In the genomic region with DNA sequence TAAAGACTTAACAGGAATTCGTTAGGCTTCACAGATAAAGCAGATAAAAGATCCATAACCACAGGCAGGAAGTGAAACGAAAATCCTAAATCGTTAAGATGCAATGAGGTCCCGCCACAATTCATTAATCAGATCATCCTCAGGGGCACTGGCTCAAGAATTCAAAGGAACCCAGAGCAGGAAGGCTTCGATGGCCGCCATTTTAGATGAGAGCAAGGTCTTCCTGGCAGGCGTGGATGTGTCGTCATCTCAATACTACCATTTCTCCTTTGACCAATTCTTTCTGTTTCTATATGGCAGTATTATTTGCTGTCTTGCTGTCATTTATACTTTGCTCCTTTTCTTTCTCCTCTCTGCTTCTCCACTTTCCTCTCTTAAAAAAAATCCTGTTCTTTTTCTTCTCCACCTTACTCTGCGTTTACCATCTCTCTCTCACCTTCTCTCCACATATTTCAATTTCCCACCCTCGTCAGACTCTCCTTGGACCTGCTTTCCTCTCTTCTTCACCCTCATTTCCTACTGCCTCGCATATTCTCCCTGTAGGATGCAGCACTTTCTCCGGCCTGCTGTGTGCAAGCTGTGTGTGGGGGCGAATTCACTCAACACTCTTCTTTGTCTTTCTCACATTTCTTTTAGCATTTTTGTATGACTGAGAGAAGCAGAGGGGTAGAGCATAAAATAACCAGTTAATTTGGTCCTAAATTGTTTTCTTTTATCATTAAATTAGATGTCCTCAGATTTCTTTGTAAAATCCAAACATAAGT, we compare ENCODE assay signal across 1 cellular context.
TF ChIP-seq lines count a peak whose summit lies in the region.

No MANE protein-coding gene starts in this region.

TF ChIP-seq in GM23338, 12 proteins besides CTCF, POLR2A, EP300 and RAD21 (continued from another document):
- no peak for TF ChIP-seq REST (IDR thresholded peaks at IDR 0.05; ENCODE audit: unreplicated experiment)
- TF ChIP-seq NANOG (IDR thresholded peaks at IDR 0.05; ENCODE audit: borderline replicate concordance): no peak
- no peak for TF ChIP-seq ZNF331 (CRISPR knock-in tag; IDR thresholded peaks at IDR 0.05; ENCODE audit: low read depth)
- no peak for TF ChIP-seq ZNF114 (CRISPR knock-in tag; IDR thresholded peaks at IDR 0.05)
- TF ChIP-seq JUNB (IDR thresholded peaks at IDR 0.05; ENCODE audit: unreplicated experiment): no peak
- TF ChIP-seq, protein P1, sequence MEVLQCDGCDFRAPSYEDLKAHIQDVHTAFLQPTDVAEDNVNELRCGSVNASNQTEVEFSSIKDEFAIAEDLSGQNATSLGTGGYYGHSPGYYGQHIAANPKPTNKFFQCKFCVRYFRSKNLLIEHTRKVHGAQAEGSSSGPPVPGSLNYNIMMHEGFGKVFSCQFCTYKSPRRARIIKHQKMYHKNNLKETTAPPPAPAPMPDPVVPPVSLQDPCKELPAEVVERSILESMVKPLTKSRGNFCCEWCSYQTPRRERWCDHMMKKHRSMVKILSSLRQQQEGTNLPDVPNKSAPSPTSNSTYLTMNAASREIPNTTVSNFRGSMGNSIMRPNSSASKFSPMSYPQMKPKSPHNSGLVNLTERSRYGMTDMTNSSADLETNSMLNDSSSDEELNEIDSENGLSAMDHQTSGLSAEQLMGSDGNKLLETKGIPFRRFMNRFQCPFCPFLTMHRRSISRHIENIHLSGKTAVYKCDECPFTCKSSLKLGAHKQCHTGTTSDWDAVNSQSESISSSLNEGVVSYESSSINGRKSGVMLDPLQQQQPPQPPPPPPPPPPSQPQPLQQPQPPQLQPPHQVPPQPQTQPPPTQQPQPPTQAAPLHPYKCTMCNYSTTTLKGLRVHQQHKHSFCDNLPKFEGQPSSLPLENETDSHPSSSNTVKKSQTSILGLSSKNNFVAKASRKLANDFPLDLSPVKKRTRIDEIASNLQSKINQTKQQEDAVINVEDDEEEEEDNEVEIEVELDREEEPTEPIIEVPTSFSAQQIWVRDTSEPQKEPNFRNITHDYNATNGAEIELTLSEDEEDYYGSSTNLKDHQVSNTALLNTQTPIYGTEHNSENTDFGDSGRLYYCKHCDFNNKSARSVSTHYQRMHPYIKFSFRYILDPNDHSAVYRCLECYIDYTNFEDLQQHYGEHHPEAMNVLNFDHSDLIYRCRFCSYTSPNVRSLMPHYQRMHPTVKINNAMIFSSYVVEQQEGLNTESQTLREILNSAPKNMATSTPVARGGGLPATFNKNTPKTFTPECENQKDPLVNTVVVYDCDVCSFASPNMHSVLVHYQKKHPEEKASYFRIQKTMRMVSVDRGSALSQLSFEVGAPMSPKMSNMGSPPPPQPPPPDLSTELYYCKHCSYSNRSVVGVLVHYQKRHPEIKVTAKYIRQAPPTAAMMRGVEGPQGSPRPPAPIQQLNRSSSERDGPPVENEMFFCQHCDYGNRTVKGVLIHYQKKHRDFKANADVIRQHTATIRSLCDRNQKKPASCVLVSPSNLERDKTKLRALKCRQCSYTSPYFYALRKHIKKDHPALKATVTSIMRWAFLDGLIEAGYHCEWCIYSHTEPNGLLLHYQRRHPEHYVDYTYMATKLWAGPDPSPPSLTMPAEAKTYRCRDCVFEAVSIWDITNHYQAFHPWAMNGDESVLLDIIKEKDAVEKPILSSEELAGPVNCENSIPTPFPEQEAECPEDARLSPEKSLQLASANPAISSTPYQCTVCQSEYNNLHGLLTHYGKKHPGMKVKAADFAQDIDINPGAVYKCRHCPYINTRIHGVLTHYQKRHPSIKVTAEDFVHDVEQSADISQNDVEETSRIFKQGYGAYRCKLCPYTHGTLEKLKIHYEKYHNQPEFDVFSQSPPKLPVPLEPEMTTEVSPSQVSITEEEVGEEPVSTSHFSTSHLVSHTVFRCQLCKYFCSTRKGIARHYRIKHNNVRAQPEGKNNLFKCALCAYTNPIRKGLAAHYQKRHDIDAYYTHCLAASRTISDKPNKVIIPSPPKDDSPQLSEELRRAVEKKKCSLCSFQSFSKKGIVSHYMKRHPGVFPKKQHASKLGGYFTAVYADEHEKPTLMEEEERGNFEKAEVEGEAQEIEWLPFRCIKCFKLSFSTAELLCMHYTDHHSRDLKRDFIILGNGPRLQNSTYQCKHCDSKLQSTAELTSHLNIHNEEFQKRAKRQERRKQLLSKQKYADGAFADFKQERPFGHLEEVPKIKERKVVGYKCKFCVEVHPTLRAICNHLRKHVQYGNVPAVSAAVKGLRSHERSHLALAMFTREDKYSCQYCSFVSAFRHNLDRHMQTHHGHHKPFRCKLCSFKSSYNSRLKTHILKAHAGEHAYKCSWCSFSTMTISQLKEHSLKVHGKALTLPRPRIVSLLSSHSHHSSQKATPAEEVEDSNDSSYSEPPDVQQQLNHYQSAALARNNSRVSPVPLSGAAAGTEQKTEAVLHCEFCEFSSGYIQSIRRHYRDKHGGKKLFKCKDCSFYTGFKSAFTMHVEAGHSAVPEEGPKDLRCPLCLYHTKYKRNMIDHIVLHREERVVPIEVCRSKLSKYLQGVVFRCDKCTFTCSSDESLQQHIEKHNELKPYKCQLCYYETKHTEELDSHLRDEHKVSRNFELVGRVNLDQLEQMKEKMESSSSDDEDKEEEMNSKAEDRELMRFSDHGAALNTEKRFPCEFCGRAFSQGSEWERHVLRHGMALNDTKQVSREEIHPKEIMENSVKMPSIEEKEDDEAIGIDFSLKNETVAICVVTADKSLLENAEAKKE (CRISPR knock-in tag; IDR thresholded peaks at IDR 0.05): no peak
- TF ChIP-seq STAT1 (IDR thresholded peaks at IDR 0.05; ENCODE audit: unreplicated experiment): no peak
- TF ChIP-seq, protein P2, sequence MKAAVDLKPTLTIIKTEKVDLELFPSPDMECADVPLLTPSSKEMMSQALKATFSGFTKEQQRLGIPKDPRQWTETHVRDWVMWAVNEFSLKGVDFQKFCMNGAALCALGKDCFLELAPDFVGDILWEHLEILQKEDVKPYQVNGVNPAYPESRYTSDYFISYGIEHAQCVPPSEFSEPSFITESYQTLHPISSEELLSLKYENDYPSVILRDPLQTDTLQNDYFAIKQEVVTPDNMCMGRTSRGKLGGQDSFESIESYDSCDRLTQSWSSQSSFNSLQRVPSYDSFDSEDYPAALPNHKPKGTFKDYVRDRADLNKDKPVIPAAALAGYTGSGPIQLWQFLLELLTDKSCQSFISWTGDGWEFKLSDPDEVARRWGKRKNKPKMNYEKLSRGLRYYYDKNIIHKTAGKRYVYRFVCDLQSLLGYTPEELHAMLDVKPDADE (IDR thresholded peaks at IDR 0.05): no peak
- no peak for TF ChIP-seq POLR2AphosphoS5 (IDR thresholded peaks at IDR 0.05; ENCODE audit: low read depth)
